Comparison of ENCODE assay signal across 28 cellular contexts in the genomic region with DNA sequence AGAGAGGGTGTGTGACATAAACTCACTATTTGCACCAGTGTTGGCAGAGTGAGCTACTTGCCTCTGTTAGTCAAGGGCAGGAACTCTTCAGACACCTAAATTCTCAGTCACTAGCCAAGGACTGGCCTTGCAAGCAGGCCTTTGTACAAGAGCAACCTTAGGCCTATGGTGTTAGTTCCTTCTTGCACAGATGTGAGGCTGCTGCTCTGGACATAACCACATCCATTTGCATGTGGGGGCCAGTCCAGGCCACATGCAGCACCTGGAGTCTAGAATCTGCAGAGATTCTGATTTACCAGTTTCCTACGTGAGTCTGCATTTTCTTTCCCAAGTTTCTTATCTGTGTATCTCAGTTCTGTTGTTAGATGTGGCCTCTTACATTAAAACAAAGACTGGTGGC. TPM values are rescaled to one million over a fixed set of nuclear protein-coding genes. Genes with fewer than 3 reads are reported as not detected.
A peak's percentile ranks its signal among the peaks of the same experiment; 100 is the strongest.
DNase-seq lines count a peak whose midpoint lies in the region; ATAC-seq and TF ChIP-seq lines count a peak whose summit lies in the region.
"Had no signal": no experiment of that assay in that cellular context is flagged by ENCODE, and none has a peak within 500 bp of the region (broad histone marks: within the 10 kb centered on the region; RNA-seq: fewer than 3 reads in every experiment).

No MANE protein-coding gene starts in this region.

- no peak for TF ChIP-seq CTCF in lower lobe of right lung (IDR thresholded peaks at IDR 0.05)

- H3K27me3 ChIP-seq in naive thymus-derived CD4-positive, alpha-beta T cell (ENCODE audit: control insufficient read depth in 2 of 2, insufficient read depth in 2 of 2, low read length in 2 of 2) = no peaks in the 10 kb centered on the region
- no peaks in the 10 kb centered on the region for H3K27me3 ChIP-seq in lower lobe of right lung (ENCODE audit: low read depth)
- H3K27me3 ChIP-seq: foreskin keratinocyte, MG63, right atrium auricular region had no signal

- ATAC-seq in GM19397 (IDR thresholded peaks at IDR 0.05; ENCODE audit: unreplicated experiment) (peak; percentile 96), HG02678 (IDR thresholded peaks at IDR 0.05; ENCODE audit: unreplicated experiment) (peak; percentile 98), HG03280 (IDR thresholded peaks at IDR 0.05; ENCODE audit: unreplicated experiment) (peak; percentile 94), memory B cell (ENCODE audit: low read depth) (peak; percentile 76), lower lobe of right lung (no peak)
- ATAC-seq in naive thymus-derived CD4-positive, alpha-beta T cell = no peak
- ATAC-seq: activated CD8-positive, alpha-beta memory T cell treated with anti-CD3 and anti-CD28 coated beads, Interleukin-2, amount 10 ng/mL, durations not matched to agents 7 days and 5 days; foreskin keratinocyte had no signal

- POLR2A ChIA-PET in naive thymus-derived CD4-positive, alpha-beta T cell (lab: Charles Lee) = no interaction called here

- no peaks in the 10 kb centered on the region for H3K4me1 ChIP-seq in naive thymus-derived CD4-positive, alpha-beta T cell (ENCODE audit: control insufficient read depth in 2 of 2, insufficient read depth in 2 of 2, low read length in 2 of 2)
- H3K4me1 ChIP-seq in lower lobe of right lung = no peaks in the 10 kb centered on the region
- H3K4me1 ChIP-seq: foreskin keratinocyte, right atrium auricular region had no signal

- H3K9me3 ChIP-seq in naive thymus-derived CD4-positive, alpha-beta T cell (ENCODE audit: control insufficient read depth in 2 of 3, low read length in 3 of 3) = no peaks in the 10 kb centered on the region
- no peaks in the 10 kb centered on the region for H3K9me3 ChIP-seq in lower lobe of right lung
- H3K9me3 ChIP-seq: MG63, right atrium auricular region had no signal

- intact Hi-C loops in naive thymus-derived CD4-positive, alpha-beta T cell (cut with micrococcal nuclease) = no loop called here
- intact Hi-C loops in lower lobe of right lung (cut with DNase I) = no loop called here

- H3K36me3 ChIP-seq in naive thymus-derived CD4-positive, alpha-beta T cell (ENCODE audit: control insufficient read depth in 2 of 3, insufficient read depth in 3 of 3, low read length in 3 of 3) = no peaks in the 10 kb centered on the region
- no peaks in the 10 kb centered on the region for H3K36me3 ChIP-seq in lower lobe of right lung
- H3K36me3 ChIP-seq: MG63, right atrium auricular region had no signal

- no peak overlapping the region for H3K27ac Mint-ChIP-seq in memory B cell
- no peak overlapping the region for H3K27ac Mint-ChIP-seq in naive thymus-derived CD4-positive, alpha-beta T cell
- H3K27ac Mint-ChIP-seq: activated CD8-positive, alpha-beta memory T cell treated with anti-CD3 and anti-CD28 coated beads, Interleukin-2, amount 10 ng/mL, durations not matched to agents 7 days and 5 days; activated naive CD8-positive, alpha-beta T cell treated with anti-CD3 and anti-CD28 coated beads for 36 hours; activated T-helper 1 cell treated with anti-CD3 and anti-CD28 coated beads, Interleukin-12 subunit alpha, Interleukin-12 subunit beta, Interleukin-2, Interleukin-4 antibody, amounts not matched to agents 30 ng/mL and 10 ng/mL and 1 ng/mL, durations not matched to agents 14 hours and 24 hours and 36 hours had no signal

- CTCF ChIA-PET in naive thymus-derived CD4-positive, alpha-beta T cell (lab: Charles Lee) = no interaction called here

- H3K4me3 ChIP-seq in naive thymus-derived CD4-positive, alpha-beta T cell (ENCODE audit: low read length) = no peak overlapping the region
- H3K4me3 ChIP-seq in lower lobe of right lung = no peak overlapping the region
- H3K4me3 ChIP-seq: MG63, right atrium auricular region had no signal

- DNase-seq in memory B cell (ENCODE audit: low spot score in 2 of 2) = no peak
- DNase-seq in ecto neural progenitor cell (ENCODE audit: low spot score) = no peak
- no peak for DNase-seq in naive thymus-derived CD4-positive, alpha-beta T cell
- no peak for DNase-seq in NCI-H82 (lab: John Stamatoyannopoulos, UW)
- no peak for DNase-seq in lower lobe of right lung
- DNase-seq: activated CD4-positive, alpha-beta T cell treated with anti-CD3 and anti-CD28 coated beads for 48 hours; activated CD8-positive, alpha-beta memory T cell treated with anti-CD3 and anti-CD28 coated beads, Interleukin-2, amount 10 ng/mL, durations not matched to agents 7 days and 5 days; activated naive CD8-positive, alpha-beta T cell treated with anti-CD3 and anti-CD28 coated beads for 36 hours; DMS79; foreskin keratinocyte; H7; MG63; NCI-H146; NCI-H2171 treated with DMSO at 0.1 percent for 48 hours; NCI-H748 treated with DMSO at 0.1 percent for 48 hours; OCI-M1; SIG-M5; T-helper 1 cell had no signal

- peaks cover 1% of the 10 kb centered on the region for H3K36me3 Mint-ChIP-seq in memory B cell
- H3K36me3 Mint-ChIP-seq in naive thymus-derived CD4-positive, alpha-beta T cell = no peaks in the 10 kb centered on the region
- H3K36me3 Mint-ChIP-seq: activated CD8-positive, alpha-beta memory T cell treated with anti-CD3 and anti-CD28 coated beads, Interleukin-2, amount 10 ng/mL, durations not matched to agents 7 days and 5 days; activated naive CD8-positive, alpha-beta T cell treated with anti-CD3 and anti-CD28 coated beads for 36 hours had no signal

- no peak overlapping the region for H3K4me3 Mint-ChIP-seq in memory B cell
- no peak overlapping the region for H3K4me3 Mint-ChIP-seq in naive thymus-derived CD4-positive, alpha-beta T cell
- H3K4me3 Mint-ChIP-seq: activated CD8-positive, alpha-beta memory T cell treated with anti-CD3 and anti-CD28 coated beads, Interleukin-2, amount 10 ng/mL, durations not matched to agents 7 days and 5 days; activated naive CD8-positive, alpha-beta T cell treated with anti-CD3 and anti-CD28 coated beads for 36 hours; activated T-helper 1 cell treated with anti-CD3 and anti-CD28 coated beads, Interleukin-12 subunit alpha, Interleukin-12 subunit beta, Interleukin-2, Interleukin-4 antibody, amounts not matched to agents 30 ng/mL and 10 ng/mL and 1 ng/mL, durations not matched to agents 14 hours and 24 hours and 36 hours had no signal

- no peak overlapping the region for H3K27ac ChIP-seq in naive thymus-derived CD4-positive, alpha-beta T cell (ENCODE audit: low read depth, low read length)
- H3K27ac ChIP-seq in lower lobe of right lung = no peak overlapping the region
- H3K27ac ChIP-seq: foreskin keratinocyte, right atrium auricular region had no signal

- no peaks in the 10 kb centered on the region for H3K9me3 Mint-ChIP-seq in memory B cell
- no peaks in the 10 kb centered on the region for H3K9me3 Mint-ChIP-seq in naive thymus-derived CD4-positive, alpha-beta T cell
- H3K9me3 Mint-ChIP-seq: activated naive CD8-positive, alpha-beta T cell treated with anti-CD3 and anti-CD28 coated beads for 36 hours; activated T-helper 1 cell treated with anti-CD3 and anti-CD28 coated beads, Interleukin-12 subunit alpha, Interleukin-12 subunit beta, Interleukin-2, Interleukin-4 antibody, amounts not matched to agents 30 ng/mL and 10 ng/mL and 1 ng/mL, durations not matched to agents 14 hours and 24 hours and 36 hours had no signal

- H3K4me1 Mint-ChIP-seq in memory B cell = peaks cover 29% of the 10 kb centered on the region
- peaks cover 0 to 25% (median 16%) of the 10 kb centered on the region in 7 donors for H3K4me1 Mint-ChIP-seq in naive thymus-derived CD4-positive, alpha-beta T cell
- H3K4me1 Mint-ChIP-seq: activated naive CD8-positive, alpha-beta T cell treated with anti-CD3 and anti-CD28 coated beads for 36 hours had no signal

- H3K27me3 Mint-ChIP-seq in memory B cell = no peaks in the 10 kb centered on the region
- H3K27me3 Mint-ChIP-seq in naive thymus-derived CD4-positive, alpha-beta T cell = no peaks in the 10 kb centered on the region
- H3K27me3 Mint-ChIP-seq: activated CD8-positive, alpha-beta memory T cell treated with anti-CD3 and anti-CD28 coated beads, Interleukin-2, amount 10 ng/mL, durations not matched to agents 7 days and 5 days; activated naive CD8-positive, alpha-beta T cell treated with anti-CD3 and anti-CD28 coated beads for 36 hours had no signal

RNA-seq across cellular contexts. Expression of a gene that starts 20.7 kb away (rescaled TPM):
- not detected for total RNA-seq in naive thymus-derived CD4-positive, alpha-beta T cell
- not detected for polyA plus RNA-seq in naive thymus-derived CD4-positive, alpha-beta T cell
- total RNA-seq in lower lobe of right lung = not detected
- total RNA-seq: activated naive CD8-positive, alpha-beta T cell treated with anti-CD3 and anti-CD28 coated beads for 36 hours; activated T-helper 1 cell treated with anti-CD3 and anti-CD28 coated beads, Interleukin-12 subunit alpha, Interleukin-12 subunit beta, Interleukin-2, Interleukin-4 antibody, amounts not matched to agents 30 ng/mL and 10 ng/mL and 1 ng/mL, durations not matched to agents 14 hours and 24 hours and 36 hours; epithelial cell of proximal tubule; foreskin keratinocyte; H7; kidney epithelial cell; myocyte; omental fat pad; right atrium auricular region; urinary bladder had no signal
- polyA plus RNA-seq: foreskin keratinocyte, urinary bladder had no signal

Comparison
In these comparisons a context has a peak if more than half of its experiments do, and no peak if none do; other contexts are left out.
1. ATAC-seq: peak in GM19397 (single experiment), HG02678 (single experiment), HG03280 (single experiment) and memory B cell (single experiment); none in naive thymus-derived CD4-positive, alpha-beta T cell (single experiment) and lower lobe of right lung (0 of 2).